In genomic region chr2:19600982-19601381, GRCh38 we compare ENCODE assay signal across 6 cellular contexts.
"Had no signal": no experiment of that assay in that cellular context is flagged by ENCODE, and none has a peak within 500 bp of the region (broad histone marks: within the 10 kb centered on the region; RNA-seq: fewer than 3 reads in every experiment).

No MANE protein-coding gene starts in this region.

- H2AFZ ChIP-seq: GM23338 had no signal

- FAIRE-seq: H1, H54, HTR-8/SVneo had no signal

- DNase-seq: H9, KBM-7 had no signal

- H3K4me2 ChIP-seq: GM23338 had no signal

- ATAC-seq: GM23338 had no signal

- H3K4me3 ChIP-seq: GM23338 had no signal
